ENCODE assay signal across 11 cellular contexts in the genomic region with DNA sequence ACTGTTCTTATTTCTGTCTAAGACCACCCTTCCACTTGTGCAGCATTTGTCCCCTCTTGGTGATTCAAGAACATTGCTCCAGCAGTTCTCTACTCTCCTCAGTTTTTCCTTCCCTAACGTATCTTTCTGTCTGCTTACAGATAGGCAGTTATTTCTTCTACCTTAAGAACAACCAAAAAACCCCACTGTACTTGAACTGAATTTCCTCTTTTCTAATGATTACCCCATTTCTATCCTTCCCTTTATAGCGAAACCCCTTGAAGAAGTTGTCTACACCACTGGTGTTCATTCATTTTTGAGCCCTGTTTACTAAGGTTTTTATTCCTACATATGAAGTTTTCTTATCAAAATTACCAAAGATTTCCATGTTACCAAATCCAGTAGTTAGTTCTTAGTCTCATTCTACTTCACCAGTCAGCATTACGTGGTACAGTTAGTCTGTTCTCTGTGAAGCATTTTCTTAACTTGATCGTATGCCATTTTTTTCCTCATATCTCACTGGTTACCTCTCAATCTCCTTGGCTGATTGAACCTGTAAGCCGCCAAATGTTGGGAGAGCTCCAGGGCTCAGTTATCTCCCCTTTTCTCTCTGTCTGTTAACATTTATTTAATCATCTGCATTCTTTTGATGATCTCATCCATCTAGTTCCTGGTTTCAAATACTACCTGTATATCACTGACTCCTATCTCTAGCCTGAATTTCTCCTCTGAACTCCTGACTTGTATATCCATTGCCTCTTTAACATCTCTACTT. TPM values are rescaled to one million over a fixed set of nuclear protein-coding genes. Genes with fewer than 3 reads are reported as not detected.
DNase-seq lines count a peak whose midpoint lies in the region; ATAC-seq and TF ChIP-seq lines count a peak whose summit lies in the region.
"Had no signal": no experiment of that assay in that cellular context is flagged by ENCODE, and none has a peak within 500 bp of the region (broad histone marks: within the 10 kb centered on the region; RNA-seq: fewer than 3 reads in every experiment).

No MANE protein-coding gene starts in this region.

- H3K9me3 ChIP-seq in trophoblast cell (ENCODE audit: insufficient read depth, low read depth, low read length), result no peaks in the 10 kb centered on the region

- H3K4me2 ChIP-seq in trophoblast cell (ENCODE audit: low read length), result no peak overlapping the region

- no peaks in the 10 kb centered on the region for H3K9me3 Mint-ChIP-seq in activated T-cell treated with anti-CD3 and anti-CD28 coated beads, Interleukin-2, amount 50 U/mL, for 24 hours
- no peaks in the 10 kb centered on the region for H3K9me3 Mint-ChIP-seq in dendritic cell treated with granulocyte-macrophage colony-stimulating factor and Interleukin-4, amounts not matched to agents 40 ng/mL and 50 ng/mL, for 4 days
- no peaks in the 10 kb centered on the region for H3K9me3 Mint-ChIP-seq in osteocyte (ENCODE audit: unreplicated experiment)

- H3K4me3 ChIP-seq in trophoblast cell (ENCODE audit: low read depth, low read length), result no peak overlapping the region

- H3K18ac ChIP-seq in trophoblast cell (ENCODE audit: low read length), result no peak overlapping the region

- no peak overlapping the region for H2AFZ ChIP-seq in trophoblast cell (ENCODE audit: insufficient read depth, low read length, poor library complexity)

- peak overlapping the region; percentile 80 for H3K27ac Mint-ChIP-seq in activated T-cell treated with anti-CD3 and anti-CD28 coated beads, Interleukin-2, amount 50 U/mL, for 24 hours
- peak overlapping the region; percentile 50 for H3K27ac Mint-ChIP-seq in dendritic cell treated with granulocyte-macrophage colony-stimulating factor and Interleukin-4, amounts not matched to agents 40 ng/mL and 50 ng/mL, for 4 days
- no peak overlapping the region for H3K27ac Mint-ChIP-seq in osteocyte (ENCODE audit: unreplicated experiment)

- H3K23ac ChIP-seq in trophoblast cell (ENCODE audit: low read length), result no peak overlapping the region

- H3K9ac ChIP-seq in trophoblast cell (ENCODE audit: low read length), result no peak overlapping the region

- TF ChIP-seq CTCF in osteocyte (IDR thresholded peaks at IDR 0.05), result no peak

- H3K14ac ChIP-seq in trophoblast cell (ENCODE audit: low read length), result no peak overlapping the region

- no peak overlapping the region for H2BK120ac ChIP-seq in trophoblast cell (ENCODE audit: insufficient read depth, low read length, poor library complexity)

- H3K4me3 Mint-ChIP-seq in activated T-cell treated with anti-CD3 and anti-CD28 coated beads, Interleukin-2, amount 50 U/mL, for 24 hours, result no peak overlapping the region
- H3K4me3 Mint-ChIP-seq in dendritic cell treated with granulocyte-macrophage colony-stimulating factor and Interleukin-4, amounts not matched to agents 40 ng/mL and 50 ng/mL, for 4 days, result no peak overlapping the region
- no peak overlapping the region for H3K4me3 Mint-ChIP-seq in osteocyte (ENCODE audit: unreplicated experiment)

- H3K36me3 Mint-ChIP-seq in activated T-cell treated with anti-CD3 and anti-CD28 coated beads, Interleukin-2, amount 50 U/mL, for 24 hours (ENCODE audit: low read depth), result peaks cover 76% of the 10 kb centered on the region
- peaks cover 44% of the 10 kb centered on the region for H3K36me3 Mint-ChIP-seq in dendritic cell treated with granulocyte-macrophage colony-stimulating factor and Interleukin-4, amounts not matched to agents 40 ng/mL and 50 ng/mL, for 4 days (ENCODE audit: low read depth)
- peaks cover 23% of the 10 kb centered on the region for H3K36me3 Mint-ChIP-seq in osteocyte (ENCODE audit: unreplicated experiment)

- H3K36me3 ChIP-seq in trophoblast cell (ENCODE audit: control insufficient read depth in 1 of 2, insufficient read depth in 2 of 2, low read length in 2 of 2), result peaks cover 2 to 6% of the 10 kb centered on the region in 2 experiments

- peaks cover 4 to 9% of the 10 kb centered on the region in 2 experiments for H3K4me1 ChIP-seq in trophoblast cell (ENCODE audit: control insufficient read depth in 1 of 2, insufficient read depth in 2 of 2, low read length in 2 of 2)

- H3K27ac ChIP-seq in trophoblast cell (ENCODE audit: low read depth, low read length), result no peak overlapping the region

- H2AK5ac ChIP-seq in trophoblast cell (ENCODE audit: low read length), result no peak overlapping the region

- no CpG with 5 or more reads among the region's 5 CpGs for WGBS in trophoblast cell (ENCODE audit: extremely low coverage, insufficient coverage, insufficient read length)

- peak overlapping the region; percentile 93 for H3K4ac ChIP-seq in trophoblast cell (ENCODE audit: low read depth, low read length)

- H3K79me1 ChIP-seq in trophoblast cell (ENCODE audit: low read length), result no peaks in the 10 kb centered on the region

- no peaks in the 10 kb centered on the region for H3K27me3 Mint-ChIP-seq in activated T-cell treated with anti-CD3 and anti-CD28 coated beads, Interleukin-2, amount 50 U/mL, for 24 hours
- no peaks in the 10 kb centered on the region for H3K27me3 Mint-ChIP-seq in dendritic cell treated with granulocyte-macrophage colony-stimulating factor and Interleukin-4, amounts not matched to agents 40 ng/mL and 50 ng/mL, for 4 days
- H3K27me3 Mint-ChIP-seq in osteocyte (ENCODE audit: unreplicated experiment), result no peaks in the 10 kb centered on the region

- no peak for DNase-seq in activated T-cell treated with anti-CD3 and anti-CD28 coated beads, Interleukin-2, amount 50 U/mL, for 24 hours
- no peak for DNase-seq in activated T-cell treated with anti-CD3 and anti-CD28 coated beads, Interleukin-2, amount 50 U/mL, for 1 hour
- DNase-seq in NOMO-1 treated with DMSO at 0.1 percent for 48 hours (lab: John Stamatoyannopoulos, UW; ENCODE audit: unreplicated experiment) (peak; percentile 51), trophoblast cell (peak in 1 of 2 donors; percentile 40), HT-29 (ENCODE audit: low spot score) (no peak), osteocyte (ENCODE audit: extremely low spot score, unreplicated experiment) (no peak)
- DNase-seq: erythroblast, NCI-H1048, NCI-H524 had no signal

- H3K79me2 ChIP-seq in trophoblast cell (ENCODE audit: control insufficient read depth, insufficient read depth, low read length, poor library complexity), result peaks cover 29% of the 10 kb centered on the region

- no peak for ATAC-seq in HG02852 (IDR thresholded peaks at IDR 0.05; ENCODE audit: unreplicated experiment)

- no peak overlapping the region for H2BK12ac ChIP-seq in trophoblast cell (ENCODE audit: low read length)

- H3K27me3 ChIP-seq in trophoblast cell (ENCODE audit: insufficient read depth, low read length), result no peaks in the 10 kb centered on the region

- H3K4me1 Mint-ChIP-seq in activated T-cell treated with anti-CD3 and anti-CD28 coated beads, Interleukin-2, amount 50 U/mL, for 24 hours (ENCODE audit: low read depth), result peaks cover 81% of the 10 kb centered on the region
- H3K4me1 Mint-ChIP-seq in dendritic cell treated with granulocyte-macrophage colony-stimulating factor and Interleukin-4, amounts not matched to agents 40 ng/mL and 50 ng/mL, for 4 days (ENCODE audit: low read depth), result peaks cover 75% of the 10 kb centered on the region
- H3K4me1 Mint-ChIP-seq in osteocyte (ENCODE audit: unreplicated experiment), result peaks cover 70% of the 10 kb centered on the region

- no peak overlapping the region for H4K91ac ChIP-seq in trophoblast cell (ENCODE audit: low read depth, low read length)

- intact Hi-C loops in dendritic cell treated with granulocyte-macrophage colony-stimulating factor and Interleukin-4, amounts not matched to agents 40 ng/mL and 50 ng/mL, for 4 days (cut with micrococcal nuclease), result no loop called here

- H4K8ac ChIP-seq in trophoblast cell (ENCODE audit: low read depth, low read length), result no peak overlapping the region

- no peak overlapping the region for H2BK5ac ChIP-seq in trophoblast cell (ENCODE audit: low read depth, low read length, poor library complexity)

- H4K12ac ChIP-seq in trophoblast cell (ENCODE audit: low read depth, low read length), result no peak overlapping the region

RNA-seq across cellular contexts. Expression of a gene that starts 9.0 kb away (rescaled TPM):
- polyA plus RNA-seq in trophoblast cell (2013), result 122 and 128 TPM in 2 replicates
- 175 and 201 TPM in 2 replicates for total RNA-seq in HT-29 (2014; rRNA removed; shearing (Covaris generic))
- total RNA-seq in osteocyte, result 97.8 and 111 TPM in 2 replicates
